ENCODE assay signal across 1 cellular context in the genomic region with DNA sequence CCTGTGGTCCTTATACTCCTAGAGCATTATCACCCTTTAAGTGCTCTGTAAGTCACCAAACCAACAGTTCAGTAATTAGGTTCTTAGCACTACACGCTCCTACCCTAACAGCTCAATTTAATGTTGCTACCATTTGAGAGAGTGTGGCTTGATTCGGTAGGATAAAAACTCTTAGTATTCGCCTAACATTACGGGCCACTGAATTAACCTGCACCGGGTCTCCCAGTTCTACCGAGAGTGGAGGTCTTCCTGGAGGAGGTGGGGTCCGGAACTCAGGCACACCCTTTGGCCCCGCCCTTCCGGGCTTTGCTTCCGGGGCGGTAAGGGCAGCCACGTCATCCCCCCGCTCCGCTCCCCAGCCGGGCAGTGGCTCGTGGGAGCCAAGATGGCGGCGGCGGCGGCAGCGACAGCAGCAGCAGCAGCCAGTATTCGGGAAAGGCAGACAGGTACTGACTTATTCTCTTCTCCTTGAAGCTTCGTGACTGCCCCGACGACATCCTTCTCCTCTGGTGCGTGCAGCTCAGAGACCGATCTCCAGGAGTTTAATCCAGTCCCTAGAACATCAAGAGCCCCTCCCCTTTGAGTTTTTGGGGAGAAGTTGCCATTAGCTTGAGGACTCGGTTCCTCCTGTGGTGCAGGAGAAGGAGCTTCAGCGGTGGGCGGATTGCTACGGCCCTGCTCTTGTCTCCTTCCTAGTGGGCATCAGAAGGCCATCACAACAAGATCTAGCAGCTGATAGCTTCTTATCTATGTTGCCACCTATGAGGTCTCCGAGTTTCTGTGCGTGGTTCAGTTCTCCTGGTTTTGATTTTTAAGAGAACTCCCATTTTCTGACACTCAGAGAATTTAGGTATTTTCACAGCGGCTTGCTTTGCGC.
TF ChIP-seq lines count a peak whose summit lies in the region.

A gene with protein sequence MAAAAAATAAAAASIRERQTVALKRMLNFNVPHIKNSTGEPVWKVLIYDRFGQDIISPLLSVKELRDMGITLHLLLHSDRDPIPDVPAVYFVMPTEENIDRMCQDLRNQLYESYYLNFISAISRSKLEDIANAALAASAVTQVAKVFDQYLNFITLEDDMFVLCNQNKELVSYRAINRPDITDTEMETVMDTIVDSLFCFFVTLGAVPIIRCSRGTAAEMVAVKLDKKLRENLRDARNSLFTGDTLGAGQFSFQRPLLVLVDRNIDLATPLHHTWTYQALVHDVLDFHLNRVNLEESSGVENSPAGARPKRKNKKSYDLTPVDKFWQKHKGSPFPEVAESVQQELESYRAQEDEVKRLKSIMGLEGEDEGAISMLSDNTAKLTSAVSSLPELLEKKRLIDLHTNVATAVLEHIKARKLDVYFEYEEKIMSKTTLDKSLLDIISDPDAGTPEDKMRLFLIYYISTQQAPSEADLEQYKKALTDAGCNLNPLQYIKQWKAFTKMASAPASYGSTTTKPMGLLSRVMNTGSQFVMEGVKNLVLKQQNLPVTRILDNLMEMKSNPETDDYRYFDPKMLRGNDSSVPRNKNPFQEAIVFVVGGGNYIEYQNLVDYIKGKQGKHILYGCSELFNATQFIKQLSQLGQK (plus strand): TSS at position 366 of the 877 bp plus-strand sequence. CDS start 20 bp downstream, at position 386.

TF ChIP-seq in K562, 482 proteins besides CTCF, POLR2A, EP300 and RAD21 (continued from another document and continues in another):
- TF ChIP-seq, protein P1, sequence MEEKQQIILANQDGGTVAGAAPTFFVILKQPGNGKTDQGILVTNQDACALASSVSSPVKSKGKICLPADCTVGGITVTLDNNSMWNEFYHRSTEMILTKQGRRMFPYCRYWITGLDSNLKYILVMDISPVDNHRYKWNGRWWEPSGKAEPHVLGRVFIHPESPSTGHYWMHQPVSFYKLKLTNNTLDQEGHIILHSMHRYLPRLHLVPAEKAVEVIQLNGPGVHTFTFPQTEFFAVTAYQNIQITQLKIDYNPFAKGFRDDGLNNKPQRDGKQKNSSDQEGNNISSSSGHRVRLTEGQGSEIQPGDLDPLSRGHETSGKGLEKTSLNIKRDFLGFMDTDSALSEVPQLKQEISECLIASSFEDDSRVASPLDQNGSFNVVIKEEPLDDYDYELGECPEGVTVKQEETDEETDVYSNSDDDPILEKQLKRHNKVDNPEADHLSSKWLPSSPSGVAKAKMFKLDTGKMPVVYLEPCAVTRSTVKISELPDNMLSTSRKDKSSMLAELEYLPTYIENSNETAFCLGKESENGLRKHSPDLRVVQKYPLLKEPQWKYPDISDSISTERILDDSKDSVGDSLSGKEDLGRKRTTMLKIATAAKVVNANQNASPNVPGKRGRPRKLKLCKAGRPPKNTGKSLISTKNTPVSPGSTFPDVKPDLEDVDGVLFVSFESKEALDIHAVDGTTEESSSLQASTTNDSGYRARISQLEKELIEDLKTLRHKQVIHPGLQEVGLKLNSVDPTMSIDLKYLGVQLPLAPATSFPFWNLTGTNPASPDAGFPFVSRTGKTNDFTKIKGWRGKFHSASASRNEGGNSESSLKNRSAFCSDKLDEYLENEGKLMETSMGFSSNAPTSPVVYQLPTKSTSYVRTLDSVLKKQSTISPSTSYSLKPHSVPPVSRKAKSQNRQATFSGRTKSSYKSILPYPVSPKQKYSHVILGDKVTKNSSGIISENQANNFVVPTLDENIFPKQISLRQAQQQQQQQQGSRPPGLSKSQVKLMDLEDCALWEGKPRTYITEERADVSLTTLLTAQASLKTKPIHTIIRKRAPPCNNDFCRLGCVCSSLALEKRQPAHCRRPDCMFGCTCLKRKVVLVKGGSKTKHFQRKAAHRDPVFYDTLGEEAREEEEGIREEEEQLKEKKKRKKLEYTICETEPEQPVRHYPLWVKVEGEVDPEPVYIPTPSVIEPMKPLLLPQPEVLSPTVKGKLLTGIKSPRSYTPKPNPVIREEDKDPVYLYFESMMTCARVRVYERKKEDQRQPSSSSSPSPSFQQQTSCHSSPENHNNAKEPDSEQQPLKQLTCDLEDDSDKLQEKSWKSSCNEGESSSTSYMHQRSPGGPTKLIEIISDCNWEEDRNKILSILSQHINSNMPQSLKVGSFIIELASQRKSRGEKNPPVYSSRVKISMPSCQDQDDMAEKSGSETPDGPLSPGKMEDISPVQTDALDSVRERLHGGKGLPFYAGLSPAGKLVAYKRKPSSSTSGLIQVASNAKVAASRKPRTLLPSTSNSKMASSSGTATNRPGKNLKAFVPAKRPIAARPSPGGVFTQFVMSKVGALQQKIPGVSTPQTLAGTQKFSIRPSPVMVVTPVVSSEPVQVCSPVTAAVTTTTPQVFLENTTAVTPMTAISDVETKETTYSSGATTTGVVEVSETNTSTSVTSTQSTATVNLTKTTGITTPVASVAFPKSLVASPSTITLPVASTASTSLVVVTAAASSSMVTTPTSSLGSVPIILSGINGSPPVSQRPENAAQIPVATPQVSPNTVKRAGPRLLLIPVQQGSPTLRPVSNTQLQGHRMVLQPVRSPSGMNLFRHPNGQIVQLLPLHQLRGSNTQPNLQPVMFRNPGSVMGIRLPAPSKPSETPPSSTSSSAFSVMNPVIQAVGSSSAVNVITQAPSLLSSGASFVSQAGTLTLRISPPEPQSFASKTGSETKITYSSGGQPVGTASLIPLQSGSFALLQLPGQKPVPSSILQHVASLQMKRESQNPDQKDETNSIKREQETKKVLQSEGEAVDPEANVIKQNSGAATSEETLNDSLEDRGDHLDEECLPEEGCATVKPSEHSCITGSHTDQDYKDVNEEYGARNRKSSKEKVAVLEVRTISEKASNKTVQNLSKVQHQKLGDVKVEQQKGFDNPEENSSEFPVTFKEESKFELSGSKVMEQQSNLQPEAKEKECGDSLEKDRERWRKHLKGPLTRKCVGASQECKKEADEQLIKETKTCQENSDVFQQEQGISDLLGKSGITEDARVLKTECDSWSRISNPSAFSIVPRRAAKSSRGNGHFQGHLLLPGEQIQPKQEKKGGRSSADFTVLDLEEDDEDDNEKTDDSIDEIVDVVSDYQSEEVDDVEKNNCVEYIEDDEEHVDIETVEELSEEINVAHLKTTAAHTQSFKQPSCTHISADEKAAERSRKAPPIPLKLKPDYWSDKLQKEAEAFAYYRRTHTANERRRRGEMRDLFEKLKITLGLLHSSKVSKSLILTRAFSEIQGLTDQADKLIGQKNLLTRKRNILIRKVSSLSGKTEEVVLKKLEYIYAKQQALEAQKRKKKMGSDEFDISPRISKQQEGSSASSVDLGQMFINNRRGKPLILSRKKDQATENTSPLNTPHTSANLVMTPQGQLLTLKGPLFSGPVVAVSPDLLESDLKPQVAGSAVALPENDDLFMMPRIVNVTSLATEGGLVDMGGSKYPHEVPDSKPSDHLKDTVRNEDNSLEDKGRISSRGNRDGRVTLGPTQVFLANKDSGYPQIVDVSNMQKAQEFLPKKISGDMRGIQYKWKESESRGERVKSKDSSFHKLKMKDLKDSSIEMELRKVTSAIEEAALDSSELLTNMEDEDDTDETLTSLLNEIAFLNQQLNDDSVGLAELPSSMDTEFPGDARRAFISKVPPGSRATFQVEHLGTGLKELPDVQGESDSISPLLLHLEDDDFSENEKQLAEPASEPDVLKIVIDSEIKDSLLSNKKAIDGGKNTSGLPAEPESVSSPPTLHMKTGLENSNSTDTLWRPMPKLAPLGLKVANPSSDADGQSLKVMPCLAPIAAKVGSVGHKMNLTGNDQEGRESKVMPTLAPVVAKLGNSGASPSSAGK (IDR thresholded peaks at IDR 0.05), result no peak
- TF ChIP-seq PML (IDR thresholded peaks at IDR 0.05; ENCODE audit: low read length), result peak; percentile 83
- TF ChIP-seq POLR3A (IDR thresholded peaks at IDR 0.05; ENCODE audit: borderline replicate concordance, extremely low read depth, insufficient read depth, insufficient read length), result no peak
- TF ChIP-seq FUS (optimal IDR thresholded peaks at IDR 0.05; ENCODE audit: low read depth, low read length), result no peak
- TF ChIP-seq CREM (IDR thresholded peaks at IDR 0.05; ENCODE audit: low read depth), result peak; percentile 92
- TF ChIP-seq ZNF507 (tag; conservative IDR thresholded peaks at IDR 0.05), result no peak
- TF ChIP-seq ZNF133 (CRISPR knock-in tag; IDR thresholded peaks at IDR 0.05), result no peak
- TF ChIP-seq, protein P2, sequence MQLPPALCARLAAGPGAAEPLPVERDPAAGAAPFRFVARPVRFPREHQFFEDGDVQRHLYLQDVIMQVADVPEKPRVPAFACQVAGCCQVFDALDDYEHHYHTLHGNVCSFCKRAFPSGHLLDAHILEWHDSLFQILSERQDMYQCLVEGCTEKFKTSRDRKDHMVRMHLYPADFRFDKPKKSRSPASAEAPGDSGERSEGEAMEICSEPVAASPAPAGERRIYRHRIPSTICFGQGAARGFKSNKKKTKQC (CRISPR knock-in tag; IDR thresholded peaks at IDR 0.05), result 0 out of 2 replicates have a peak, but pooled peaks have one; percentile 53
- peak; percentile 86 for TF ChIP-seq JUND (IDR thresholded peaks at IDR 0.05; ENCODE audit: borderline replicate concordance, low read depth, low read length)
- TF ChIP-seq JUND (tag; IDR thresholded peaks at IDR 0.05; ENCODE audit: borderline replicate concordance, low read depth, low read length), result peak; percentile 82; the same call in 2 of the 3 replicates
- TF ChIP-seq YY1 (IDR thresholded peaks at IDR 0.05; ENCODE audit: borderline replicate concordance in 1 of 3, control insufficient read depth in 1 of 3, extremely low read depth in 1 of 3, insufficient read depth in 3 of 3, insufficient read length in 1 of 3, insufficient replicate concordance in 2 of 3, low read depth in 1 of 3, low read length in 2 of 3), result peak; percentile 83 to 97 (median 97)
- no peak for TF ChIP-seq MEIS2 (IDR thresholded peaks at IDR 0.05; ENCODE audit: partially characterized antibody)
- TF ChIP-seq, protein P3, sequence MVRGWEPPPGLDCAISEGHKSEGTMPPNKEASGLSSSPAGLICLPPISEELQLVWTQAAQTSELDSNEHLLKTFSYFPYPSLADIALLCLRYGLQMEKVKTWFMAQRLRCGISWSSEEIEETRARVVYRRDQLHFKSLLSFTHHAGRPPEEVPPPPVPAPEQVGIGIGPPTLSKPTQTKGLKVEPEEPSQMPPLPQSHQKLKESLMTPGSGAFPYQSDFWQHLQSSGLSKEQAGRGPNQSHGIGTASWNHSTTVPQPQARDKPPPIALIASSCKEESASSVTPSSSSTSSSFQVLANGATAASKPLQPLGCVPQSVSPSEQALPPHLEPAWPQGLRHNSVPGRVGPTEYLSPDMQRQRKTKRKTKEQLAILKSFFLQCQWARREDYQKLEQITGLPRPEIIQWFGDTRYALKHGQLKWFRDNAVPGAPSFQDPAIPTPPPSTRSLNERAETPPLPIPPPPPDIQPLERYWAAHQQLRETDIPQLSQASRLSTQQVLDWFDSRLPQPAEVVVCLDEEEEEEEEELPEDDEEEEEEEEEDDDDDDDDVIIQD (CRISPR knock-in tag; IDR thresholded peaks at IDR 0.05), result no peak
- TF ChIP-seq CHD2 (IDR thresholded peaks at IDR 0.05; ENCODE audit: low read depth, low read length), result 0 out of 2 replicates have a peak, but pooled peaks have one; percentile 32
- TF ChIP-seq, protein P4, sequence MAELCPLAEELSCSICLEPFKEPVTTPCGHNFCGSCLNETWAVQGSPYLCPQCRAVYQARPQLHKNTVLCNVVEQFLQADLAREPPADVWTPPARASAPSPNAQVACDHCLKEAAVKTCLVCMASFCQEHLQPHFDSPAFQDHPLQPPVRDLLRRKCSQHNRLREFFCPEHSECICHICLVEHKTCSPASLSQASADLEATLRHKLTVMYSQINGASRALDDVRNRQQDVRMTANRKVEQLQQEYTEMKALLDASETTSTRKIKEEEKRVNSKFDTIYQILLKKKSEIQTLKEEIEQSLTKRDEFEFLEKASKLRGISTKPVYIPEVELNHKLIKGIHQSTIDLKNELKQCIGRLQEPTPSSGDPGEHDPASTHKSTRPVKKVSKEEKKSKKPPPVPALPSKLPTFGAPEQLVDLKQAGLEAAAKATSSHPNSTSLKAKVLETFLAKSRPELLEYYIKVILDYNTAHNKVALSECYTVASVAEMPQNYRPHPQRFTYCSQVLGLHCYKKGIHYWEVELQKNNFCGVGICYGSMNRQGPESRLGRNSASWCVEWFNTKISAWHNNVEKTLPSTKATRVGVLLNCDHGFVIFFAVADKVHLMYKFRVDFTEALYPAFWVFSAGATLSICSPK (IDR thresholded peaks at IDR 0.05; ENCODE audit: borderline replicate concordance), result no peak
- TF ChIP-seq TCF7 (IDR thresholded peaks at IDR 0.05; ENCODE audit: borderline replicate concordance), result no peak
- TF ChIP-seq, protein P5, sequence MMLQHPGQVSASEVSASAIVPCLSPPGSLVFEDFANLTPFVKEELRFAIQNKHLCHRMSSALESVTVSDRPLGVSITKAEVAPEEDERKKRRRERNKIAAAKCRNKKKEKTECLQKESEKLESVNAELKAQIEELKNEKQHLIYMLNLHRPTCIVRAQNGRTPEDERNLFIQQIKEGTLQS (IDR thresholded peaks at IDR 0.05), result peak; percentile 65
- TF ChIP-seq, protein P5 (CRISPR knock-in tag; conservative IDR thresholded peaks at IDR 0.05), result no peak
- TF ChIP-seq HLTF (IDR thresholded peaks at IDR 0.05), result no peak
- TF ChIP-seq NR2C2 (CRISPR knock-in tag; IDR thresholded peaks at IDR 0.05), result peak; percentile 94
- TF ChIP-seq NR2C2 (tag; IDR thresholded peaks at IDR 0.05), result peak; percentile 99
- TF ChIP-seq CSDE1 (IDR thresholded peaks at IDR 0.05), result no peak
- no peak for TF ChIP-seq ZNF561 (CRISPR knock-in tag; conservative IDR thresholded peaks at IDR 0.05)
- TF ChIP-seq, protein P6, sequence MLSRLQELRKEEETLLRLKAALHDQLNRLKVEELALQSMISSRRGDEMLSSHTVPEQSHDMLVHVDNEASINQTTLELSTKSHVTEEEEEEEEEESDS (CRISPR knock-in tag; IDR thresholded peaks at IDR 0.05), result no peak
- peak; percentile 94 for TF ChIP-seq TAF7 (tag; IDR thresholded peaks at IDR 0.05)
- TF ChIP-seq, protein P7, sequence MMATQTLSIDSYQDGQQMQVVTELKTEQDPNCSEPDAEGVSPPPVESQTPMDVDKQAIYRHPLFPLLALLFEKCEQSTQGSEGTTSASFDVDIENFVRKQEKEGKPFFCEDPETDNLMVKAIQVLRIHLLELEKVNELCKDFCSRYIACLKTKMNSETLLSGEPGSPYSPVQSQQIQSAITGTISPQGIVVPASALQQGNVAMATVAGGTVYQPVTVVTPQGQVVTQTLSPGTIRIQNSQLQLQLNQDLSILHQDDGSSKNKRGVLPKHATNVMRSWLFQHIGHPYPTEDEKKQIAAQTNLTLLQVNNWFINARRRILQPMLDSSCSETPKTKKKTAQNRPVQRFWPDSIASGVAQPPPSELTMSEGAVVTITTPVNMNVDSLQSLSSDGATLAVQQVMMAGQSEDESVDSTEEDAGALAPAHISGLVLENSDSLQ (IDR thresholded peaks at IDR 0.05), result no peak
- TF ChIP-seq TCF7L2 (IDR thresholded peaks at IDR 0.05; ENCODE audit: low read depth, low read length), result no peak
- no peak for TF ChIP-seq ZNF76 (CRISPR knock-in tag; IDR thresholded peaks at IDR 0.05; ENCODE audit: borderline replicate concordance)
- TF ChIP-seq, protein P8, sequence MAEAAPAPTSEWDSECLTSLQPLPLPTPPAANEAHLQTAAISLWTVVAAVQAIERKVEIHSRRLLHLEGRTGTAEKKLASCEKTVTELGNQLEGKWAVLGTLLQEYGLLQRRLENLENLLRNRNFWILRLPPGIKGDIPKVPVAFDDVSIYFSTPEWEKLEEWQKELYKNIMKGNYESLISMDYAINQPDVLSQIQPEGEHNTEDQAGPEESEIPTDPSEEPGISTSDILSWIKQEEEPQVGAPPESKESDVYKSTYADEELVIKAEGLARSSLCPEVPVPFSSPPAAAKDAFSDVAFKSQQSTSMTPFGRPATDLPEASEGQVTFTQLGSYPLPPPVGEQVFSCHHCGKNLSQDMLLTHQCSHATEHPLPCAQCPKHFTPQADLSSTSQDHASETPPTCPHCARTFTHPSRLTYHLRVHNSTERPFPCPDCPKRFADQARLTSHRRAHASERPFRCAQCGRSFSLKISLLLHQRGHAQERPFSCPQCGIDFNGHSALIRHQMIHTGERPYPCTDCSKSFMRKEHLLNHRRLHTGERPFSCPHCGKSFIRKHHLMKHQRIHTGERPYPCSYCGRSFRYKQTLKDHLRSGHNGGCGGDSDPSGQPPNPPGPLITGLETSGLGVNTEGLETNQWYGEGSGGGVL (CRISPR knock-in tag; IDR thresholded peaks at IDR 0.05), result no peak
- TF ChIP-seq SRSF1 (IDR thresholded peaks at IDR 0.05; ENCODE audit: low read depth, low read length), result no peak
